In genomic region chrX:22135994-22136684, GRCh38 we compare ENCODE assay signal across 8 cellular contexts.
DNase-seq lines count a peak whose midpoint lies in the region; ATAC-seq and TF ChIP-seq lines count a peak whose summit lies in the region.

No MANE protein-coding gene starts in this region.

- peaks cover 9% of the 10 kb centered on the region; the same call in 1 of the 2 replicates for H3K4me1 ChIP-seq in Panc1 (ENCODE audit: control insufficient read depth, insufficient read depth, low read length)
- H3K4me1 ChIP-seq in vagina = no peaks in the 10 kb centered on the region

- no peaks in the 10 kb centered on the region for H3K36me3 ChIP-seq in Panc1 (ENCODE audit: control insufficient read depth, insufficient read depth, low read length)
- H3K36me3 ChIP-seq in vagina = no peaks in the 10 kb centered on the region

- ATAC-seq in Panc1 (no peak), memory B cell (ENCODE audit: low read depth) (no peak), HG02610 (IDR thresholded peaks at IDR 0.05; ENCODE audit: unreplicated experiment) (no peak)

- H3K4me3 Mint-ChIP-seq in memory B cell = no peak overlapping the region

- H3K9me3 Mint-ChIP-seq in memory B cell = no peaks in the 10 kb centered on the region

- DNase-seq in NCI-H526 (lab: John Stamatoyannopoulos, UW) = peak; percentile 8 to 53
- DNase-seq in NCI-H526 treated with DMSO at 0.1 percent for 48 hours (lab: John Stamatoyannopoulos, UW) = no peak
- DNase-seq in HPDE6-E6E7 (ENCODE audit: extremely low spot score) = peak; percentile 69
- no peak for DNase-seq in Panc1 (ENCODE audit: low read depth, low spot score)
- DNase-seq in dorsolateral prefrontal cortex = peak in 1 of 10 donors; percentile 8
- peak; percentile 18 to 27 for DNase-seq in memory B cell (ENCODE audit: low spot score in 2 of 2)
- no peak for DNase-seq in vagina (ENCODE audit: extremely low spot score in 2 of 2)

- POLR2A ChIA-PET in Panc1 (lab: Charles Lee) = interaction anchor here (0.6 kb wide), 1 partner anchor 1863 kb away, joined by 3 read pairs; no protein-coding TSS in a partner anchor

- H3K27ac ChIP-seq in Panc1 (ENCODE audit: low read length) = 0 out of 2 replicates have a peak overlapping the region, but pooled peaks have one; percentile 23
- peak overlapping the region in 13 of 59 donors; percentile 0 to 57 (median 27) for H3K27ac ChIP-seq in dorsolateral prefrontal cortex
- H3K27ac ChIP-seq in vagina = peak overlapping the region; percentile 5

- peak; percentile 70 for TF ChIP-seq CTCF in Panc1 (IDR thresholded peaks at IDR 0.05)
- TF ChIP-seq CTCF in dorsolateral prefrontal cortex (IDR thresholded peaks at IDR 0.05 in 54 of 56, conservative IDR thresholded peaks at IDR 0.05 in 2 of 56; ENCODE audit: low read depth in 1 of 56, partially characterized antibody in 56 of 56) = peak; percentile 49 to 86 (median 74)
- peak in 2 of 3 experiments; percentile 51 to 57 for TF ChIP-seq CTCF in vagina (IDR thresholded peaks at IDR 0.05)

- in situ Hi-C loops in Panc1 (cut with HindIII; ENCODE audit: low pct_unique_long_range_greater_than_20kb, low sequenced_read_pairs) = no loop called here

- H3K27ac Mint-ChIP-seq in memory B cell = no peak overlapping the region

- no peaks in the 10 kb centered on the region for H3K27me3 Mint-ChIP-seq in memory B cell

- CTCF ChIA-PET in Panc1 (lab: Charles Lee) = interaction anchor here (0.7 to 1.4 kb wide), 6 partner anchors 55 to 343 kb away, joined by 3 to 7 read pairs (median 4); no protein-coding TSS in a partner anchor

- no peak for TF ChIP-seq POLR2A in vagina (IDR thresholded peaks at IDR 0.05)

- H3K4me3 ChIP-seq in Panc1 (ENCODE audit: low read depth in 2 of 2, low read length in 2 of 2) (no peak overlapping the region), dorsolateral prefrontal cortex (peak overlapping the region in 2 of 59 donors; percentile 6 to 40), vagina (no peak overlapping the region)

- BruUV-seq in Panc1 (replicated peaks; lab: Mats Ljungman, UMichigan) = no TSS peak

- peaks cover 3% of the 10 kb centered on the region for H3K4me1 Mint-ChIP-seq in memory B cell

- intact Hi-C loops in Panc1 (cut with micrococcal nuclease; ENCODE audit: unreplicated experiment) = loop anchor here (5.0 kb wide), 1 partner anchor 56 kb away; no protein-coding TSS in a partner anchor
- intact Hi-C loops in dorsolateral prefrontal cortex (cut with DNase I) = loop anchor here in 1 of 2 donors (5.0 to 10.0 kb wide), 2 partner anchors 56 to 609 kb away; no protein-coding TSS in a partner anchor
- intact Hi-C loops in vagina (cut with DNase I) = no loop called here

- H3K9me3 ChIP-seq in Panc1 (ENCODE audit: control insufficient read depth, insufficient read depth, low read depth, low read length) (no peaks in the 10 kb centered on the region), vagina (no peaks in the 10 kb centered on the region)

- no peaks in the 10 kb centered on the region for H3K36me3 Mint-ChIP-seq in memory B cell

- no peaks in the 10 kb centered on the region for H3K27me3 ChIP-seq in Panc1 (ENCODE audit: control insufficient read depth, insufficient read depth, low read length)
- peaks cover 0 to 77% (median 21%) of the 10 kb centered on the region in 45 donors for H3K27me3 ChIP-seq in dorsolateral prefrontal cortex
- no peaks in the 10 kb centered on the region for H3K27me3 ChIP-seq in vagina

Comparison
In these comparisons a context has a peak if more than half of its experiments do, and no peak if none do; other contexts are left out.
1. DNase-seq: peak in NCI-H526 (2 of 2), HPDE6-E6E7 (single experiment) and memory B cell (2 of 2); none in NCI-H526 treated with DMSO at 0.1 percent for 48 hours (single experiment), Panc1 (single experiment) and vagina (0 of 2).
2. Peak in every context shown above with its lines, with median percentiles within 50 percentile points of each other: CTCF ChIP-seq.